In the genomic region with DNA sequence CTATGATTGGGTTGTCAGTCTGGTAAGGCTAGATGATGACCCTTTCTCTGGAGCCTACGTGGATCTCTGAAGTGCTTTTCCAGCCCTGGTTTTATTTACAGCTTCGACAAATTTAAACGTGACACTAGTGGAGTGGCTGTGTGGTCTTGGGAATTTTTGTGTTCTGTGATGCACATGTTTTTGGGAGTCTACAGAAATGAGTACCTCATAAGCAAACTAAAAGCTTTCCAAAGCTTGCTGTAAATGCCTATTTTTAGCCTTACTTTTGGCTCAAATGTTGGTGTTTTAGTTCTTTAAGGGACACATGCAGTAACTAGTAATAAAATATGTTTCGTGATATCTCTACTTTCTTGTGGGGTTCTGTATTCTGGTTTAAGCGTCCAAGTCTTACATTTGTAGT, we compare ENCODE assay signal across 9 cellular contexts. TPM values are rescaled to one million over a fixed set of nuclear protein-coding genes. Genes with fewer than 3 reads are reported as not detected.
DNase-seq lines count a peak whose midpoint lies in the region; FAIRE-seq and TF ChIP-seq lines count a peak whose summit lies in the region.
"Had no signal": no experiment of that assay in that cellular context is flagged by ENCODE, and none has a peak within 500 bp of the region (broad histone marks: within the 10 kb centered on the region; RNA-seq: fewer than 3 reads in every experiment).

No MANE protein-coding gene starts in this region.

- FAIRE-seq in frontal cortex (lab: Jason Lieb, UNC) = no peak

- H3K9ac ChIP-seq in NT2/D1 (ENCODE audit: insufficient read length, low read depth) = peak overlapping the region; percentile 1
- no peak overlapping the region for H3K9ac ChIP-seq in endodermal cell (ENCODE audit: extremely low read depth, low read length, poor library complexity, severe bottlenecking)

- H3K9me3 ChIP-seq in CD8-positive, alpha-beta memory T cell (ENCODE audit: low read length) = no peaks in the 10 kb centered on the region
- H3K9me3 ChIP-seq in NT2/D1 (ENCODE audit: insufficient read depth, low read length) (no peaks in the 10 kb centered on the region), endodermal cell (ENCODE audit: control insufficient read depth, low read length) (no peaks in the 10 kb centered on the region)

- H3K4me3 ChIP-seq in CD8-positive, alpha-beta memory T cell (ENCODE audit: low read length) = peak overlapping the region; percentile 49
- H3K4me3 ChIP-seq in NT2/D1 (ENCODE audit: insufficient read length, low read depth) = peak overlapping the region; percentile 38
- peak overlapping the region; percentile 82 for H3K4me3 ChIP-seq in endodermal cell (ENCODE audit: low read length)

- TF ChIP-seq CTCF in endodermal cell (conservative IDR thresholded peaks at IDR 0.05) = no peak
- TF ChIP-seq CTCF in osteocyte (IDR thresholded peaks at IDR 0.05) = no peak

- H3K27me3 ChIP-seq in CD8-positive, alpha-beta memory T cell (ENCODE audit: insufficient read depth, low read length, poor library complexity, severe bottlenecking) = no peaks in the 10 kb centered on the region
- H3K27me3 ChIP-seq in NT2/D1 (ENCODE audit: insufficient read depth, insufficient read length) = no peaks in the 10 kb centered on the region
- H3K27me3 ChIP-seq in endodermal cell (ENCODE audit: control insufficient read depth, insufficient read depth, low read length, poor library complexity, severe bottlenecking) = no peaks in the 10 kb centered on the region

- no peaks in the 10 kb centered on the region for H3K36me3 ChIP-seq in CD8-positive, alpha-beta memory T cell (ENCODE audit: insufficient read depth, low read length)
- H3K36me3 ChIP-seq in NT2/D1 (ENCODE audit: insufficient read depth, insufficient read length, low read length) (peaks cover 8% of the 10 kb centered on the region), endodermal cell (ENCODE audit: control insufficient read depth, insufficient read depth, low read length) (no peaks in the 10 kb centered on the region)

- no peaks in the 10 kb centered on the region for H3K9me3 Mint-ChIP-seq in CD8-positive, alpha-beta memory T cell
- H3K9me3 Mint-ChIP-seq in endodermal cell (no peaks in the 10 kb centered on the region), osteocyte (ENCODE audit: unreplicated experiment) (no peaks in the 10 kb centered on the region)

- peak overlapping the region; percentile 87 to 96 (median 92) for H3K4me3 Mint-ChIP-seq in CD8-positive, alpha-beta memory T cell
- H3K4me3 Mint-ChIP-seq in endodermal cell (peak overlapping the region; percentile 98), osteocyte (ENCODE audit: unreplicated experiment) (peak overlapping the region; percentile 72)

- peaks cover 71 to 76% (median 74%) of the 10 kb centered on the region in 3 donors for H3K4me1 Mint-ChIP-seq in CD8-positive, alpha-beta memory T cell
- H3K4me1 Mint-ChIP-seq in endodermal cell (peaks cover 55% of the 10 kb centered on the region), osteocyte (ENCODE audit: unreplicated experiment) (peaks cover 51% of the 10 kb centered on the region)

- peak overlapping the region; percentile 44 for H3K27ac ChIP-seq in CD8-positive, alpha-beta memory T cell (ENCODE audit: low read depth, low read length)
- H3K27ac ChIP-seq in endodermal cell (ENCODE audit: low read depth, low read length) = no peak overlapping the region

- H3K4me1 ChIP-seq in CD8-positive, alpha-beta memory T cell (ENCODE audit: insufficient read depth, low read length) = peaks cover 62% of the 10 kb centered on the region
- H3K4me1 ChIP-seq in NT2/D1 (ENCODE audit: insufficient read depth, insufficient read length) = peaks cover 10% of the 10 kb centered on the region
- peaks cover 23% of the 10 kb centered on the region for H3K4me1 ChIP-seq in endodermal cell (ENCODE audit: control insufficient read depth, insufficient read depth, low read length)

- POLR2A ChIA-PET in CD8-positive, alpha-beta memory T cell (lab: Charles Lee) = interaction anchor here (1.4 kb wide), 1 partner anchor 100 kb away, joined by 4 read pairs; the partner anchor contains the start of gene CNOT8

- H3K36me3 Mint-ChIP-seq in CD8-positive, alpha-beta memory T cell = peaks cover 0 to 12% (median 0%) of the 10 kb centered on the region in 3 donors
- H3K36me3 Mint-ChIP-seq in endodermal cell (ENCODE audit: low read depth) = no peaks in the 10 kb centered on the region
- no peaks in the 10 kb centered on the region for H3K36me3 Mint-ChIP-seq in osteocyte (ENCODE audit: unreplicated experiment)

- CTCF ChIA-PET in CD8-positive, alpha-beta memory T cell (lab: Charles Lee) = interaction anchor here (1.2 kb wide), 1 partner anchor 31 kb away, joined by 3 read pairs; no protein-coding TSS in a partner anchor

- H3K27me3 Mint-ChIP-seq in CD8-positive, alpha-beta memory T cell = no peaks in the 10 kb centered on the region
- H3K27me3 Mint-ChIP-seq in endodermal cell (ENCODE audit: insufficient read depth) = no peaks in the 10 kb centered on the region
- no peaks in the 10 kb centered on the region for H3K27me3 Mint-ChIP-seq in osteocyte (ENCODE audit: unreplicated experiment)

- DNase-seq in CD8-positive, alpha-beta memory T cell = no peak
- DNase-seq in NT2/D1 (ENCODE audit: low read depth, low spot score) (no peak), endodermal cell (no peak), osteocyte (ENCODE audit: extremely low spot score, unreplicated experiment) (no peak), epidermal melanocyte (ENCODE audit: insufficient read length, low spot score) (no peak), frontal cortex (ENCODE audit: low spot score in 2 of 2) (no peak), SIG-M5 (lab: John Stamatoyannopoulos, UW) (no peak), NCI-H2196 (lab: John Stamatoyannopoulos, UW; ENCODE audit: unreplicated experiment) (no peak)
- DNase-seq: NCI-H2029 treated with DMSO at 0.1 percent for 48 hours had no signal

- WGBS in endodermal cell (ENCODE audit: insufficient coverage in 1 of 2, insufficient read length in 1 of 2), 2 experiments = 42 to 47% methylated on average over 3 to 5 of the region's 5 CpGs

- H3K27ac Mint-ChIP-seq in CD8-positive, alpha-beta memory T cell = peak overlapping the region; percentile 43 to 92 (median 83)
- H3K27ac Mint-ChIP-seq in endodermal cell (peak overlapping the region; percentile 66), osteocyte (ENCODE audit: unreplicated experiment) (peak overlapping the region; percentile 44)

RNA-seq across cellular contexts. Expression of gene LARP1, which starts 3.3 kb away (rescaled TPM):
- total RNA-seq in CD8-positive, alpha-beta memory T cell = 100 to 1,000 TPM; 329 to 344 TPM
- 28.4 TPM for polyA plus RNA-seq in CD8-positive, alpha-beta memory T cell
- total RNA-seq in endodermal cell (100 to 1,000 TPM; 193 to 273 TPM), osteocyte (247 TPM in 2 replicates), frontal cortex (30.6 TPM)
- 115 TPM for polyA plus RNA-seq in endodermal cell (2013, experiment 1 of 2)
- 107 TPM for polyA plus RNA-seq in endodermal cell (2013, experiment 2 of 2)
